Comparison of ENCODE assay signal across 12 cellular contexts in genomic region chr10:1939016-1939415, GRCh38.
A peak's percentile ranks its signal among the peaks of the same experiment; 100 is the strongest.
DNase-seq lines count a peak whose midpoint lies in the region; ATAC-seq and FAIRE-seq lines count a peak whose summit lies in the region.
"Had no signal": no experiment of that assay in that cellular context is flagged by ENCODE, and none has a peak within 500 bp of the region (broad histone marks: within the 10 kb centered on the region; RNA-seq: fewer than 3 reads in every experiment).

No MANE protein-coding gene starts in this region.

- H3K27me3 Mint-ChIP-seq in activated CD4-positive, alpha-beta memory T cell treated with anti-CD3 and anti-CD28 coated beads, Interleukin-2, amount 10 ng/mL, durations not matched to agents 7 days and 5 days = no peaks in the 10 kb centered on the region

- ATAC-seq in HG02870 (IDR thresholded peaks at IDR 0.05; ENCODE audit: unreplicated experiment) (peak; percentile 47), HG03108 (IDR thresholded peaks at IDR 0.05; ENCODE audit: unreplicated experiment) (no peak), GM18511 (IDR thresholded peaks at IDR 0.05; ENCODE audit: unreplicated experiment) (no peak)
- ATAC-seq: gastroesophageal sphincter, sciatic nerve had no signal

- no peaks in the 10 kb centered on the region for H3K36me3 Mint-ChIP-seq in activated CD4-positive, alpha-beta memory T cell treated with anti-CD3 and anti-CD28 coated beads, Interleukin-2, amount 10 ng/mL, durations not matched to agents 7 days and 5 days (ENCODE audit: low read depth)

- POLR2A ChIA-PET in activated CD4-positive, alpha-beta memory T cell treated with anti-CD3 and anti-CD28 coated beads, Interleukin-2, amount 10 ng/mL, durations not matched to agents 7 days and 5 days (lab: Charles Lee) = no interaction called here

- no peak overlapping the region for H3K4me3 Mint-ChIP-seq in activated CD4-positive, alpha-beta memory T cell treated with anti-CD3 and anti-CD28 coated beads, Interleukin-2, amount 10 ng/mL, durations not matched to agents 7 days and 5 days

- peak overlapping the region; percentile 23 for H3K27ac Mint-ChIP-seq in activated CD4-positive, alpha-beta memory T cell treated with anti-CD3 and anti-CD28 coated beads, Interleukin-2, amount 10 ng/mL, durations not matched to agents 7 days and 5 days

- peaks cover 2% of the 10 kb centered on the region for H3K9me3 Mint-ChIP-seq in activated CD4-positive, alpha-beta memory T cell treated with anti-CD3 and anti-CD28 coated beads, Interleukin-2, amount 10 ng/mL, durations not matched to agents 7 days and 5 days

- CTCF ChIA-PET in activated CD4-positive, alpha-beta memory T cell treated with anti-CD3 and anti-CD28 coated beads, Interleukin-2, amount 10 ng/mL, durations not matched to agents 7 days and 5 days (lab: Charles Lee) = no interaction called here

- DNase-seq in activated CD4-positive, alpha-beta memory T cell treated with anti-CD3 and anti-CD28 coated beads, Interleukin-2, amount 10 ng/mL, durations not matched to agents 7 days and 5 days = no peak
- DNase-seq in central memory CD4-positive, alpha-beta T cell = peak; percentile 53
- DNase-seq in stimulated activated CD8-positive, alpha-beta memory T cell treated with anti-CD3 and anti-CD28 coated beads, Interleukin-12 subunit alpha, Interleukin-12 subunit beta, amount 100 ng/mL, for 4 hours (ENCODE audit: low read depth) = peak; percentile 20
- DNase-seq in NCI-H1436 treated with DMSO at 0.1 percent for 48 hours (lab: John Stamatoyannopoulos, UW) = no peak
- DNase-seq in urothelium cell line (ENCODE audit: low spot score) = no peak
- DNase-seq: GOT3, NCI-H1092 had no signal

- FAIRE-seq in urothelium cell line (lab: Jason Lieb, UNC) = no peak

- peaks cover 18% of the 10 kb centered on the region for H3K4me1 Mint-ChIP-seq in activated CD4-positive, alpha-beta memory T cell treated with anti-CD3 and anti-CD28 coated beads, Interleukin-2, amount 10 ng/mL, durations not matched to agents 7 days and 5 days

Comparison
In these comparisons a context has a peak if more than half of its experiments do, and no peak if none do; other contexts are left out.
1. DNase-seq: peak in central memory CD4-positive, alpha-beta T cell (single experiment) and stimulated activated CD8-positive, alpha-beta memory T cell treated with anti-CD3 and anti-CD28 coated beads, Interleukin-12 subunit alpha, Interleukin-12 subunit beta, amount 100 ng/mL, for 4 hours (single experiment); none in activated CD4-positive, alpha-beta memory T cell treated with anti-CD3 and anti-CD28 coated beads, Interleukin-2, amount 10 ng/mL, durations not matched to agents 7 days and 5 days (single experiment), NCI-H1436 treated with DMSO at 0.1 percent for 48 hours (single experiment) and urothelium cell line (single experiment).